ENCODE assay signal across 18 cellular contexts in the genomic region with DNA sequence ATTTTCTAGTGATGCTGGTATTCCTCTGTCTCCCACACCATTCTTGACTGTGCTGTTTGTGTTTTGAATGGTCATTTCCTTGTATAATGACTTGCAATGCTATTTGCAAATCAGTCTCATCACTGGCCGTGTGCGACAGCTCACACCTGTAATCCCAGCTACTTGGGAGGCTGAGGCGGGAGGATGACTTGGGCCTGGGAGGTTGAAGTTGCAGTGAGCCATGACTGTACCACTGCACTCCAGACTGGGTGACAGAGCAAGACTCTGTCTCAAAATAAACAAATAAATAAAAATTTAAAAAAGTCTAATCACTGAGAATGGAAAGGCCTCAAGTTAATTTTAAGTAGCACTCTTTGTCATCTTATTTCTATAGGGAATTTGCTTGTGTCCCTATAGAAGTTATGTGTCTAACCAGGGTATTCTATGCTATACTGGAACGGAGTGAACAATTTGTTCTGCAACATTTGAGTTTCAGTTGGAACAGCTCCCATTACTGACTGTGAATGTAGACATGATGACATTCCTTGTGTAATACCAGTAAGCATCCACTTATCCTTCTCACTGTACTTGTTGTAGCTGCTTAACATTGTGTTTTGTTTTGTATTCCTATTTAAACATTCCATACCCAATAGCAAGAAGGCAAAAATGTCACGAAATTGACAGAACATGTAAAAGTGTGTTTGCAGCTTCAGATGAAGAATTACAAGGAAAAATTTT.
DNase-seq lines count a peak whose midpoint lies in the region; ATAC-seq, FAIRE-seq and TF ChIP-seq lines count a peak whose summit lies in the region.
"Had no signal": no experiment of that assay in that cellular context is flagged by ENCODE, and none has a peak within 500 bp of the region (broad histone marks: within the 10 kb centered on the region; RNA-seq: fewer than 3 reads in every experiment).

No MANE protein-coding gene starts in this region.

- FAIRE-seq in urothelium cell line (lab: Jason Lieb, UNC) = peak; percentile 37
- FAIRE-seq: pancreas, RCC 7860, small intestine had no signal

- no peak overlapping the region for H3K4me3 ChIP-seq in body of pancreas
- H3K4me3 ChIP-seq: hepatocyte, pancreas had no signal

- TF ChIP-seq POLR2A in body of pancreas (IDR thresholded peaks at IDR 0.05) = no peak

- DNase-seq in left ventricle myocardium superior = no peak
- DNase-seq in Right ventricle myocardium superior = no peak
- DNase-seq in NCI-H774 (lab: John Stamatoyannopoulos, UW) = peak; percentile 9
- DNase-seq in fibroblast of the conjunctiva (ENCODE audit: low read depth) = peak; percentile 47
- no peak for DNase-seq in urothelium cell line (ENCODE audit: low spot score)
- no peak for DNase-seq in body of pancreas
- no peak for DNase-seq in hippocampal formation (lab: John Stamatoyannopoulos, UW)
- DNase-seq in ureter (ENCODE audit: low spot score) = no peak
- DNase-seq: activated CD4-positive, alpha-beta T cell treated with anti-CD3 and anti-CD28 coated beads, Interleukin-2, amount 50 U/mL, for 48 hours; activated naive CD8-positive, alpha-beta T cell treated with anti-CD3 and anti-CD28 coated beads, Interleukin-2, amount 50 U/mL, for 24 hours; activated T-cell treated with anti-CD3 and anti-CD28 coated beads, Interleukin-2, amount 50 U/mL, for 72 hours; GF-D8; NCI-H1048; NCI-H748 treated with DMSO at 0.1 percent for 48 hours; pancreas; small intestine had no signal

- no peaks in the 10 kb centered on the region for H3K9me3 ChIP-seq in body of pancreas
- H3K9me3 ChIP-seq: pancreas had no signal

- no peaks in the 10 kb centered on the region for H3K4me1 ChIP-seq in body of pancreas
- H3K4me1 ChIP-seq: pancreas had no signal

- 89 to 91% methylated on average over 5 of the region's 5 CpGs for WGBS in body of pancreas, 2 donors

- H3K27ac ChIP-seq in body of pancreas = no peak overlapping the region
- H3K27ac ChIP-seq: hepatocyte, pancreas had no signal

- ATAC-seq in left ventricle myocardium superior (peak; percentile 28), Right ventricle myocardium superior (ENCODE audit: poor library complexity) (no peak), body of pancreas (no peak)
- ATAC-seq: activated naive CD8-positive, alpha-beta T cell treated with anti-CD3 and anti-CD28 coated beads, Interleukin-2, amount 50 U/mL, for 24 hours; activated T-cell treated with anti-CD3 and anti-CD28 coated beads, Interleukin-2, amount 50 U/mL, for 72 hours; pancreas had no signal

- intact Hi-C loops in left ventricle myocardium superior (cut with micrococcal nuclease) (no loop called here), Right ventricle myocardium superior (cut with DNase I) (no loop called here), body of pancreas (cut with DNase I) (no loop called here)

- no peaks in the 10 kb centered on the region for H3K36me3 ChIP-seq in body of pancreas (replicated peaks in 1 of 2; ENCODE audit: insufficient read depth in 1 of 2, low read depth in 2 of 2)
- H3K36me3 ChIP-seq: pancreas had no signal

- no peaks in the 10 kb centered on the region for H3K27me3 ChIP-seq in body of pancreas
- H3K27me3 ChIP-seq: hepatocyte, pancreas had no signal

- no peak for TF ChIP-seq CTCF in body of pancreas (IDR thresholded peaks at IDR 0.05)

Comparison
In these comparisons a context has a peak if more than half of its experiments do, and no peak if none do; other contexts are left out.
1. DNase-seq: peak in NCI-H774 (single experiment) and fibroblast of the conjunctiva (single experiment); none in left ventricle myocardium superior (single experiment), Right ventricle myocardium superior (single experiment), urothelium cell line (single experiment), body of pancreas (0 of 4), hippocampal formation (0 of 2) and ureter (single experiment).